ENCODE assay signal across 8 cellular contexts in genomic region chr16:70800798-70801480, GRCh38. TPM values are rescaled to one million over a fixed set of nuclear protein-coding genes. Genes with fewer than 3 reads are reported as not detected.
DNase-seq lines count a peak whose midpoint lies in the region; ATAC-seq and TF ChIP-seq lines count a peak whose summit lies in the region.

Gene VAC14, minus strand, starts transcription at chr16:70801158. Its CDS starts 258 bp downstream, at chr16:70800900.

- H2AFZ ChIP-seq in SK-N-SH (ENCODE audit: low read depth): peak within 1 kb of the TSS; percentile 86

- peaks cover 48% of the 10 kb centered on the region for H3K79me2 ChIP-seq in SK-N-SH (ENCODE audit: insufficient read depth)

- no peak for TF ChIP-seq CTCF in SK-N-SH (IDR thresholded peaks at IDR 0.05)
- no peak for TF ChIP-seq CTCF in omental fat pad (IDR thresholded peaks at IDR 0.05)

- H3K4me3 ChIP-seq in GM08714 (ENCODE audit: low read length): peak within 1 kb of the TSS; percentile 91
- H3K4me3 ChIP-seq in SK-N-SH (ENCODE audit: low read depth in 2 of 2, low read length in 1 of 2): peak within 1 kb of the TSS; percentile 89 to 99

- peak within 1 kb of the TSS; percentile 80 for H3K9ac ChIP-seq in SK-N-SH

- POLR2A ChIA-PET in SK-N-SH (lab: Yijun Ruan, JAX): no interaction called here

- no peaks in the 10 kb centered on the region; the same call in 1 of the 2 replicates for H4K20me1 ChIP-seq in SK-N-SH (ENCODE audit: insufficient read depth)

- TF ChIP-seq RAD21 in SK-N-SH (IDR thresholded peaks at IDR 0.05; ENCODE audit: low read length): no peak

- peaks cover 6 to 11% of the 10 kb centered on the region in 2 experiments for H3K4me1 ChIP-seq in SK-N-SH (ENCODE audit: control insufficient read depth in 1 of 2, insufficient read depth in 2 of 2, low read depth in 1 of 2, low read length in 1 of 2)

- H3K9me3 ChIP-seq in SK-N-SH: no peaks in the 10 kb centered on the region

- no peak for TF ChIP-seq EP300 in SK-N-SH (IDR thresholded peaks at IDR 0.05; ENCODE audit: borderline replicate concordance in 1 of 2, low read depth in 1 of 2, low read length in 1 of 2)

- peak within 1 kb of the TSS; percentile 88 for H3K4me2 ChIP-seq in SK-N-SH

- CTCF ChIA-PET in SK-N-SH (lab: Yijun Ruan, JAX): interaction anchor here (1.0 to 3.7 kb wide), 4 partner anchors 22 to 101 kb away, joined by 3 to 19 read pairs (median 4); no protein-coding TSS in a partner anchor

- peaks cover 5 to 13% of the 10 kb centered on the region in 2 experiments for H3K36me3 ChIP-seq in SK-N-SH (replicated peaks in 1 of 2; ENCODE audit: control insufficient read depth in 1 of 2, insufficient read depth in 2 of 2, low read length in 1 of 2)

- no peaks in the 10 kb centered on the region for H3K9me2 ChIP-seq in SK-N-SH

- DNase-seq in NCI-H1092 (lab: John Stamatoyannopoulos, UW): peak; percentile 92
- DNase-seq in SK-N-SH: peak; percentile 97
- DNase-seq in activated naive CD4-positive, alpha-beta T cell treated with anti-CD3 and anti-CD28 coated beads, Interleukin-2, amount 50 U/mL, for 16 hours: peak; percentile 98
- DNase-seq in glomerular endothelial cell (ENCODE audit: extremely low read depth, low read depth, low spot score): peak; percentile 29
- DNase-seq in omental fat pad (ENCODE audit: low spot score): peak; percentile 91

- peaks cover 8% of the 10 kb centered on the region for H3F3A ChIP-seq in SK-N-SH (replicated peaks; ENCODE audit: insufficient read depth)

- 4% methylated on average over 30 of the region's 63 CpGs for WGBS in SK-N-SH (ENCODE audit: low lambda C conversion rate)

- no peaks in the 10 kb centered on the region for H3K27me3 ChIP-seq in SK-N-SH (ENCODE audit: insufficient read depth)

- peak within 1 kb of the TSS; percentile 6 to 22; a peak in 2 of 4 replicates for H3K27ac ChIP-seq in SK-N-SH (ENCODE audit: low read depth in 2 of 2, low read length in 1 of 2)
- no peak within 1 kb of the TSS for H3K27ac ChIP-seq in temporal lobe (ENCODE audit: low read depth, low read length)

- ATAC-seq in HG02588 (IDR thresholded peaks at IDR 0.05; ENCODE audit: unreplicated experiment): peak; percentile 96
- ATAC-seq in omental fat pad (ENCODE audit: low FRiP score): peak; percentile 95

TF ChIP-seq in SK-N-SH, 30 proteins besides CTCF, POLR2A, EP300 and RAD21:
- TF ChIP-seq NFIC (IDR thresholded peaks at IDR 0.05; ENCODE audit: borderline replicate concordance): no peak
- TF ChIP-seq GABPA (IDR thresholded peaks at IDR 0.05; ENCODE audit: low read depth): peak; percentile 83
- peak; percentile 96 for TF ChIP-seq YY1 (IDR thresholded peaks at IDR 0.05; ENCODE audit: low read depth)
- TF ChIP-seq, protein P1, sequence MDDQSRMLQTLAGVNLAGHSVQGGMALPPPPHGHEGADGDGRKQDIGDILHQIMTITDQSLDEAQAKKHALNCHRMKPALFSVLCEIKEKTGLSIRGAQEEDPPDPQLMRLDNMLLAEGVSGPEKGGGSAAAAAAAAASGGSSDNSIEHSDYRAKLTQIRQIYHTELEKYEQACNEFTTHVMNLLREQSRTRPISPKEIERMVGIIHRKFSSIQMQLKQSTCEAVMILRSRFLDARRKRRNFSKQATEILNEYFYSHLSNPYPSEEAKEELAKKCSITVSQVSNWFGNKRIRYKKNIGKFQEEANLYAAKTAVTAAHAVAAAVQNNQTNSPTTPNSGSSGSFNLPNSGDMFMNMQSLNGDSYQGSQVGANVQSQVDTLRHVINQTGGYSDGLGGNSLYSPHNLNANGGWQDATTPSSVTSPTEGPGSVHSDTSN (IDR thresholded peaks at IDR 0.05): no peak
- peak; percentile 86 for TF ChIP-seq TAF1 (IDR thresholded peaks at IDR 0.05; ENCODE audit: borderline replicate concordance, low read depth, low read length)
- peak; percentile 66; the same call in 1 of the 2 replicates for TF ChIP-seq ZBTB33 (IDR thresholded peaks at IDR 0.05; ENCODE audit: borderline replicate concordance, low read depth)
- TF ChIP-seq USF2 (IDR thresholded peaks at IDR 0.05; ENCODE audit: borderline replicate concordance, low read depth, low read length): peak; percentile 74
- TF ChIP-seq POLR2AphosphoS5 (IDR thresholded peaks at IDR 0.05; ENCODE audit: low read depth, low read length): peak; percentile 75
- TF ChIP-seq CHD2 (IDR thresholded peaks at IDR 0.05; ENCODE audit: low read length, partially characterized antibody): peak; percentile 75
- TF ChIP-seq MAX (IDR thresholded peaks at IDR 0.05; ENCODE audit: low read depth): peak; percentile 66; the same call in 1 of the 2 replicates
- no peak for TF ChIP-seq FOXJ3 (CRISPR knock-in tag; IDR thresholded peaks at IDR 0.05)
- peak; percentile 95 for TF ChIP-seq SIN3A (IDR thresholded peaks at IDR 0.05; ENCODE audit: borderline replicate concordance, low read depth, low read length)
- TF ChIP-seq ELF1 (IDR thresholded peaks at IDR 0.05): peak; percentile 98
- TF ChIP-seq, protein P2, sequence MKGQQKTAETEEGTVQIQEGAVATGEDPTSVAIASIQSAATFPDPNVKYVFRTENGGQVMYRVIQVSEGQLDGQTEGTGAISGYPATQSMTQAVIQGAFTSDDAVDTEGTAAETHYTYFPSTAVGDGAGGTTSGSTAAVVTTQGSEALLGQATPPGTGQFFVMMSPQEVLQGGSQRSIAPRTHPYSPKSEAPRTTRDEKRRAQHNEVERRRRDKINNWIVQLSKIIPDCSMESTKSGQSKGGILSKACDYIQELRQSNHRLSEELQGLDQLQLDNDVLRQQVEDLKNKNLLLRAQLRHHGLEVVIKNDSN (IDR thresholded peaks at IDR 0.05; ENCODE audit: borderline replicate concordance, low read depth): peak; percentile 98
- TF ChIP-seq MXI1 (IDR thresholded peaks at IDR 0.05; ENCODE audit: low read depth, low read length): peak; percentile 89

RNA-seq across cellular contexts. Expression of gene VAC14, which starts in this region (rescaled TPM):
- 30.9 and 33.2 TPM in 2 replicates for polyA plus RNA-seq in SK-N-SH (2012; rRNA removed)
- 12.9 and 21.9 TPM in 2 replicates for polyA plus RNA-seq in SK-N-SH (2012; cell fraction: cytosol; rRNA removed)
- polyA plus RNA-seq in SK-N-SH (2012; cell fraction: nucleus; rRNA removed): 48.4 and 53.9 TPM in 2 replicates
- 46.0 and 63.1 TPM in 2 replicates for total RNA-seq in glomerular endothelial cell
- total RNA-seq in omental fat pad: 10 to 100 TPM; 24.0 to 44.1 (median 35.0) TPM
- 21.4 TPM for total RNA-seq in temporal lobe

Comparison
In these comparisons a context has a peak if more than half of its experiments do, and no peak if none do; other contexts are left out.
1. DNase-seq: peak in every context shown above with its lines; median percentile 98 in activated naive CD4-positive, alpha-beta T cell treated with anti-CD3 and anti-CD28 coated beads, Interleukin-2, amount 50 U/mL, for 16 hours; 97 in SK-N-SH; 92 in NCI-H1092; 91 in omental fat pad; 29 in glomerular endothelial cell.